ENCODE assay signal across 24 cellular contexts in the genomic region with DNA sequence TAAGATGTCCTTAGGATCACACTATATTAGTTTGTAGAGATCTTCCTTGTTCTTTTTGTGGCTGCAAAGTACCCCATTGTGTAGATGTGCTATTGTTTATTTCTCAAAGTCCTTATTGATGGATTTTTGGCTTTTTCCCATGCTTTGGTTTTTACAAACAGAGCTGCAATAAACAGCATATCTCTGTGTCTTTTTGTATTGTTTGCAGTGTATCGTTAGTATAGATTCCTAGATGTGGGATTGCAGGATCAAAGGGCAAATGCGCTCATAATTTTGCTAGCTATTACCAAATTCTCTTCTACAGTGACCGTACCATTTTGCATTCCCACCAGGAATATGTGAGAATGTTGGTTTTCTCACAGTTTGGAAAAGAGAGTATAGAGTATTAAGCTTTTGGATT. TPM values are rescaled to one million over a fixed set of nuclear protein-coding genes. Genes with fewer than 3 reads are reported as not detected.
"Had no signal": no experiment of that assay in that cellular context is flagged by ENCODE, and none has a peak within 500 bp of the region (broad histone marks: within the 10 kb centered on the region; RNA-seq: fewer than 3 reads in every experiment).

No MANE protein-coding gene starts in this region.

- H3K27me3 ChIP-seq: colonic mucosa, heart right ventricle, spleen, thyroid gland, upper lobe of left lung, uterus had no signal

- H3K4me1 Mint-ChIP-seq: naive thymus-derived CD4-positive, alpha-beta T cell had no signal

- H3K27ac Mint-ChIP-seq: naive thymus-derived CD4-positive, alpha-beta T cell; nephron progenitor cell; stimulated activated memory B cell treated with anti-CD40 and anti-IgM and Interleukin-4, amounts not matched to agents 10 μg/mL and 1 μg/mL and 100 μg/mL, for 72 hours; stimulated activated naive CD8-positive, alpha-beta T cell treated with anti-CD3 and anti-CD28 coated beads, Interleukin-15, Interleukin-2, amounts not matched to agents 100 ng/mL and 50 ng/mL, for 24 hours had no signal

- H3K9me3 ChIP-seq: colonic mucosa, thyroid gland, uterus had no signal

- H3K36me3 ChIP-seq: colonic mucosa, heart right ventricle, left ventricle myocardium inferior, lower lobe of right lung, spleen, thyroid gland, upper lobe of left lung, uterus had no signal

- DNase-seq: cerebellar nuclear complex; colonic mucosa; dermis blood vessel endothelial cell; effector CD4-positive, alpha-beta T cell; foreskin melanocyte; heart right ventricle; left cardiac atrium; left ventricle myocardium inferior; lower lobe of right lung; mesenchymal stem cell; naive thymus-derived CD4-positive, alpha-beta T cell; nephron progenitor cell; psoas muscle; spleen; stimulated activated CD4-positive, alpha-beta T cell treated with anti-CD3 and anti-CD28 coated beads, Interleukin-15, amount 100 ng/mL, for 24 hours; stimulated activated CD4-positive, alpha-beta T cell treated with anti-CD3 and anti-CD28 coated beads, Interleukin-1b, Interleukin-23, amount 100 ng/mL, for 48 hours; stimulated activated CD4-positive, alpha-beta T cell treated with anti-CD3 and anti-CD28 coated beads, Interleukin-4, amount 100 ng/mL, for 24 hours; thyroid gland; upper lobe of left lung; uterus had no signal

- H3K27ac ChIP-seq: colonic mucosa, heart right ventricle, left ventricle myocardium inferior, lower lobe of right lung, parathyroid adenoma, psoas muscle, spleen, thyroid gland, upper lobe of left lung, uterus had no signal

- H3K4me3 Mint-ChIP-seq: naive thymus-derived CD4-positive, alpha-beta T cell; nephron progenitor cell; stimulated activated memory B cell treated with anti-CD40 and anti-IgM and Interleukin-4, amounts not matched to agents 10 μg/mL and 1 μg/mL and 100 μg/mL, for 72 hours; stimulated activated naive CD8-positive, alpha-beta T cell treated with anti-CD3 and anti-CD28 coated beads, Interleukin-15, Interleukin-2, amounts not matched to agents 100 ng/mL and 50 ng/mL, for 24 hours had no signal

- ATAC-seq: heart right ventricle; left cardiac atrium; lower lobe of right lung; naive thymus-derived CD4-positive, alpha-beta T cell; psoas muscle; sciatic nerve; stimulated activated memory B cell treated with anti-CD40 and anti-IgM and Interleukin-4, amounts not matched to agents 10 μg/mL and 1 μg/mL and 100 μg/mL, for 72 hours had no signal

- H3K4me3 ChIP-seq: colonic mucosa, heart right ventricle, left ventricle myocardium inferior, lower lobe of right lung, psoas muscle, spleen, thyroid gland, upper lobe of left lung, uterus had no signal

- H3K27me3 Mint-ChIP-seq: stimulated activated memory B cell treated with anti-CD40 and anti-IgM and Interleukin-4, amounts not matched to agents 10 μg/mL and 1 μg/mL and 100 μg/mL, for 72 hours; stimulated activated naive CD8-positive, alpha-beta T cell treated with anti-CD3 and anti-CD28 coated beads, Interleukin-15, Interleukin-2, amounts not matched to agents 100 ng/mL and 50 ng/mL, for 24 hours had no signal

- H3K4me1 ChIP-seq: colonic mucosa, heart right ventricle, left ventricle myocardium inferior, lower lobe of right lung, parathyroid adenoma, psoas muscle, spleen, thyroid gland, upper lobe of left lung, uterus had no signal

RNA-seq across cellular contexts. Expression of gene BEST1, which starts 44.8 kb away (rescaled TPM):
- total RNA-seq: dermis blood vessel endothelial cell had no signal
